ENCODE assay signal across 20 cellular contexts in the genomic region with DNA sequence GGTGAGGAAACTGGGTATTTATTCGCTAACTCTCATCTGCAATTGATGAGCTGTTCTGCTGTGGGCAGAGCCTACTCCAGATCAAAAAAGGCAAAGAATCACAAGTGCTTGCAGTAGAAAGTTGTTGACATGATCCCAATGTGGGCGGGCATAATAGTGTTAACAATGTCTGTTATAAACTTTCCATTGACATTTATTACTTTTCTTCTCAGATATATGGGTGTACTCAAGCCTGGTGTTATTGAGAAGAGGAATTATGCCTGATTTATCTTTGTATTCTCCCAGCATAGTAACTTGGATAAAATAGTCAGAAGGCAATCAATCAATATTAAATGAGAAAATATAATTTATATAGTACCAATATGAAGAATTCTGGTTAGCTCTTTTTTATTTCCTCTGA. TPM values are rescaled to one million over a fixed set of nuclear protein-coding genes. Genes with fewer than 3 reads are reported as not detected.
"Had no signal": no experiment of that assay in that cellular context is flagged by ENCODE, and none has a peak within 500 bp of the region (broad histone marks: within the 10 kb centered on the region; RNA-seq: fewer than 3 reads in every experiment).

No MANE protein-coding gene starts in this region.

- H3K27ac ChIP-seq: RWPE1 had no signal

- DNase-seq: KBM-7, MV-4-11, NCI-H1048, NCI-H1105, NCI-H1417, NCI-H1436 treated with DMSO at 0.1 percent for 48 hours, NCI-H1694, NCI-H1930, NCI-H2081 treated with DMSO at 0.1 percent for 48 hours, NCI-H2171, NCI-H345, NCI-H446 treated with DMSO at 0.1 percent for 48 hours, NCI-H524 treated with DMSO at 0.1 percent for 48 hours, NCI-H69, NCI-H774, SHP77, T-helper 1 cell had no signal

- ATAC-seq: HepG2, SK-N-SH treated with all-trans-retinoic acid at 6 μM for 48 hours had no signal

RNA-seq across cellular contexts. Expression of gene ZNF474, which starts 47.8 kb away (rescaled TPM):
- polyA plus RNA-seq: HepG2 had no signal
